In the genomic region with DNA sequence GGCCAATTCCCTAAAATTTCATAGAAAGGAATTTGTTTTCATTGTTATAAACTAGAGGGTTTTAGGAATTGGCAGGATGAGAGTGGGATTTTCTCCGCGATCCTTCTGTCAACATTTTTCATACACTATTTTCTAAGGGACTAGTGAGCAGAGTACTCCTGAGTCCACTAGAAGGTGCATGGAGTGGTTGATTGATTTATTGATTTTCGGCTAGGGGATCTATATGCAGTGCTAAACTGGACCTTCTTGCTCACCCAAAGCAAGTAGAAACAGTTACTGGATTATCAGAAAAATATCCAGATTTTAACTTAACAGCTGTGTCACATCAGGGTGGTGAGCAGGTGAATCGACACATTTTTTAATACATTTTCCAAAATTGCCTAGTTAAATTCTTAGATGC, we compare ENCODE assay signal across 18 cellular contexts.
A peak's percentile ranks its signal among the peaks of the same experiment; 100 is the strongest.
DNase-seq lines count a peak whose midpoint lies in the region; ATAC-seq and TF ChIP-seq lines count a peak whose summit lies in the region.
"Had no signal": no experiment of that assay in that cellular context is flagged by ENCODE, and none has a peak within 500 bp of the region (broad histone marks: within the 10 kb centered on the region; RNA-seq: fewer than 3 reads in every experiment).

No MANE protein-coding gene starts in this region.

- no peaks in the 10 kb centered on the region for H3F3A ChIP-seq in GM23338 (replicated peaks; ENCODE audit: low read depth)

- H3K27me3 ChIP-seq in GM23338 (ENCODE audit: insufficient read depth) (no peaks in the 10 kb centered on the region), HUES6 (ENCODE audit: control insufficient read depth, insufficient read depth, low read length) (no peaks in the 10 kb centered on the region), iPS-18a (ENCODE audit: control insufficient read depth, insufficient read depth, low read length) (no peaks in the 10 kb centered on the region), suprapubic skin (no peaks in the 10 kb centered on the region), mesendoderm (ENCODE audit: insufficient read depth, low read length, poor library complexity) (no peaks in the 10 kb centered on the region)
- H3K27me3 ChIP-seq: BLaER1 had no signal

- peak overlapping the region; percentile 13; the same call in 1 of the 3 replicates for H3K4me3 Mint-ChIP-seq in GM23338
- H3K4me3 Mint-ChIP-seq in progenitor cell of endocrine pancreas (ENCODE audit: low read depth): no peak overlapping the region
- H3K4me3 Mint-ChIP-seq: CD14-positive monocyte; CD8-positive, alpha-beta T cell had no signal

- WGBS in suprapubic skin: 93% methylated on average over 4 of the region's 4 CpGs
- WGBS in mesendoderm (ENCODE audit: extremely low coverage, insufficient coverage, low lambda C conversion rate): no CpG with 5 or more reads among the region's 4 CpGs

- no peak overlapping the region for H3K23ac ChIP-seq in mesendoderm (ENCODE audit: low read length)

- H3K9ac ChIP-seq in HUES6 (ENCODE audit: low read length) (no peak overlapping the region), iPS-18a (ENCODE audit: low read length) (no peak overlapping the region), mesendoderm (ENCODE audit: low read length) (no peak overlapping the region)
- H3K9ac ChIP-seq: BLaER1 had no signal

- no peak overlapping the region for H3K56ac ChIP-seq in mesendoderm (ENCODE audit: low read length)

- no peak for TF ChIP-seq EP300 in suprapubic skin (IDR thresholded peaks at IDR 0.05)

- TF ChIP-seq CTCF in GM23338 (conservative IDR thresholded peaks at IDR 0.05; ENCODE audit: low read depth in 2 of 2): no peak
- TF ChIP-seq CTCF in progenitor cell of endocrine pancreas (IDR thresholded peaks at IDR 0.05; ENCODE audit: unreplicated experiment): no peak
- no peak for TF ChIP-seq CTCF in suprapubic skin (IDR thresholded peaks at IDR 0.05)

- H3K36me3 ChIP-seq in GM23338 (ENCODE audit: insufficient read depth) (no peaks in the 10 kb centered on the region), HUES6 (ENCODE audit: control insufficient read depth, insufficient read depth, low read length) (no peaks in the 10 kb centered on the region), iPS-18a (ENCODE audit: control insufficient read depth, low read depth, low read length) (no peaks in the 10 kb centered on the region), suprapubic skin (no peaks in the 10 kb centered on the region), mesendoderm (ENCODE audit: control insufficient read depth, insufficient read depth, low read length) (no peaks in the 10 kb centered on the region)
- H3K36me3 ChIP-seq: BLaER1, HAP-1 had no signal

- H3K4me1 Mint-ChIP-seq in GM23338 (peaks cover 59% of the 10 kb centered on the region), progenitor cell of endocrine pancreas (ENCODE audit: low read depth) (peaks cover 28% of the 10 kb centered on the region)
- H3K4me1 Mint-ChIP-seq: CD14-positive monocyte had no signal

- no peak overlapping the region for H2AK5ac ChIP-seq in mesendoderm (ENCODE audit: low read length)

- H3K9me3 ChIP-seq in HUES6 (ENCODE audit: control insufficient read depth, insufficient read depth, low read depth, low read length): no peaks in the 10 kb centered on the region
- no peaks in the 10 kb centered on the region for H3K9me3 ChIP-seq in iPS-18a (ENCODE audit: control insufficient read depth, low read depth, low read length)
- no peaks in the 10 kb centered on the region for H3K9me3 ChIP-seq in suprapubic skin
- H3K9me3 ChIP-seq: BLaER1, HAP-1 had no signal

- H3K9me2 ChIP-seq in GM23338 (ENCODE audit: insufficient read depth): no peaks in the 10 kb centered on the region

- H3K79me2 ChIP-seq in GM23338 (replicated peaks; ENCODE audit: insufficient read depth) (peaks cover 12% of the 10 kb centered on the region), mesendoderm (ENCODE audit: control insufficient read depth, insufficient read depth, low read length) (peaks cover 5% of the 10 kb centered on the region)

- no peak for ATAC-seq in GM23338
- ATAC-seq in HG02973 (IDR thresholded peaks at IDR 0.05; ENCODE audit: unreplicated experiment): no peak
- ATAC-seq: CD8-positive, alpha-beta T cell; K562 had no signal

- H3K27ac ChIP-seq in GM23338 (ENCODE audit: low read depth): peak overlapping the region; percentile 91
- H3K27ac ChIP-seq in HUES6 (ENCODE audit: low read depth, low read length): peak overlapping the region; percentile 72
- H3K27ac ChIP-seq in iPS-18a (ENCODE audit: low read length): peak overlapping the region; percentile 43
- H3K27ac ChIP-seq in suprapubic skin: no peak overlapping the region
- H3K27ac ChIP-seq in mesendoderm (ENCODE audit: low read depth, low read length): no peak overlapping the region
- H3K27ac ChIP-seq: BLaER1 had no signal

- no peak overlapping the region for H2BK15ac ChIP-seq in mesendoderm (replicated peaks; ENCODE audit: low read depth)

- no peak overlapping the region for H2AFZ ChIP-seq in GM23338

- peak overlapping the region; percentile 48 for H3K4me2 ChIP-seq in GM23338
- no peak overlapping the region for H3K4me2 ChIP-seq in mesendoderm (ENCODE audit: low read length)
- H3K4me2 ChIP-seq: BLaER1 had no signal

- no peak for DNase-seq in GM23338 (ENCODE audit: low spot score)
- DNase-seq in progenitor cell of endocrine pancreas (ENCODE audit: low spot score, unreplicated experiment): no peak
- no peak for DNase-seq in suprapubic skin (ENCODE audit: low spot score in 2 of 2)
- no peak for DNase-seq in mesendoderm
- DNase-seq: 8988T; Calu3; CD8-positive, alpha-beta T cell; DMS79 treated with DMSO at 0.1 percent for 48 hours; GF-D8; GOT3; IMR-90 had no signal

- H3K27ac Mint-ChIP-seq in GM23338: peak overlapping the region; percentile 83
- peak overlapping the region; percentile 80 for H3K27ac Mint-ChIP-seq in progenitor cell of endocrine pancreas
- H3K27ac Mint-ChIP-seq: CD14-positive monocyte; CD8-positive, alpha-beta T cell had no signal

- no peak overlapping the region for H2BK5ac ChIP-seq in mesendoderm (ENCODE audit: low read length)

- H3K4ac ChIP-seq in mesendoderm (ENCODE audit: low read depth, low read length): no peak overlapping the region

- peaks cover 4% of the 10 kb centered on the region for H3K79me1 ChIP-seq in mesendoderm (ENCODE audit: low read length)

- H4K20me1 ChIP-seq in GM23338 (replicated peaks; ENCODE audit: insufficient read depth): no peaks in the 10 kb centered on the region
- H4K20me1 ChIP-seq: BLaER1 had no signal

- no peaks in the 10 kb centered on the region; the same call in 2 of the 3 replicates for H3K9me3 Mint-ChIP-seq in GM23338
- H3K9me3 Mint-ChIP-seq in progenitor cell of endocrine pancreas (ENCODE audit: low read depth): no peaks in the 10 kb centered on the region
- H3K9me3 Mint-ChIP-seq: CD8-positive, alpha-beta T cell had no signal

- H3K4me3 ChIP-seq in GM23338: no peak overlapping the region
- no peak overlapping the region for H3K4me3 ChIP-seq in HUES6 (ENCODE audit: low read depth, low read length)
- H3K4me3 ChIP-seq in iPS-18a (ENCODE audit: low read length): no peak overlapping the region
- no peak overlapping the region for H3K4me3 ChIP-seq in suprapubic skin
- H3K4me3 ChIP-seq in mesendoderm (ENCODE audit: low read length): no peak overlapping the region
- H3K4me3 ChIP-seq: BLaER1, HAP-1, K562 had no signal

- no peak for TF ChIP-seq POLR2A in suprapubic skin (IDR thresholded peaks at IDR 0.05)

- H3K36me3 Mint-ChIP-seq in GM23338 (ENCODE audit: low read depth) (peaks cover 3% of the 10 kb centered on the region; the same call in 2 of the 3 replicates), progenitor cell of endocrine pancreas (ENCODE audit: insufficient read depth) (no peaks in the 10 kb centered on the region)
- H3K36me3 Mint-ChIP-seq: CD14-positive monocyte; CD8-positive, alpha-beta T cell had no signal

- H2BK120ac ChIP-seq in mesendoderm (ENCODE audit: low read depth, low read length): no peak overlapping the region

- H3K4me1 ChIP-seq in GM23338 (ENCODE audit: insufficient read depth) (peaks cover 51% of the 10 kb centered on the region), HUES6 (ENCODE audit: control insufficient read depth, insufficient read depth, low read length) (peaks cover 47% of the 10 kb centered on the region), iPS-18a (ENCODE audit: control insufficient read depth, low read depth, low read length) (peaks cover 47% of the 10 kb centered on the region), suprapubic skin (no peaks in the 10 kb centered on the region), mesendoderm (ENCODE audit: control insufficient read depth, low read depth, low read length) (peaks cover 5% of the 10 kb centered on the region)
- H3K4me1 ChIP-seq: BLaER1 had no signal

- H3K18ac ChIP-seq in mesendoderm (ENCODE audit: low read length): no peak overlapping the region

- H3K27me3 Mint-ChIP-seq in GM23338 (ENCODE audit: insufficient read depth, low read depth, poor library complexity): peaks cover 5% of the 10 kb centered on the region
- H3K27me3 Mint-ChIP-seq in progenitor cell of endocrine pancreas: no peaks in the 10 kb centered on the region

- no peak overlapping the region for H4K8ac ChIP-seq in mesendoderm (ENCODE audit: low read depth, low read length)

- H4K5ac ChIP-seq in mesendoderm (ENCODE audit: low read length): no peak overlapping the region

TF ChIP-seq in GM23338, 12 proteins besides CTCF, POLR2A, EP300 and RAD21 (continues in another document):
- TF ChIP-seq POLR2AphosphoS5 (IDR thresholded peaks at IDR 0.05; ENCODE audit: low read depth) (no peak), EZH2 (IDR thresholded peaks at IDR 0.05; ENCODE audit: low read depth, unreplicated experiment) (no peak), CREB1 (CRISPR knock-in tag; IDR thresholded peaks at IDR 0.05; ENCODE audit: low read depth) (no peak), ZNF331 (CRISPR knock-in tag; IDR thresholded peaks at IDR 0.05; ENCODE audit: low read depth) (no peak), STAT1 (IDR thresholded peaks at IDR 0.05; ENCODE audit: unreplicated experiment) (no peak), JUNB (IDR thresholded peaks at IDR 0.05; ENCODE audit: unreplicated experiment) (no peak), NANOG (IDR thresholded peaks at IDR 0.05; ENCODE audit: borderline replicate concordance) (no peak), ZNF114 (CRISPR knock-in tag; IDR thresholded peaks at IDR 0.05) (no peak), EZH2phosphoT487 (IDR thresholded peaks at IDR 0.05; ENCODE audit: unreplicated experiment) (no peak)

Comparison
In these comparisons a context has a peak if more than half of its experiments do, and no peak if none do; other contexts are left out.
1. H3K27ac ChIP-seq: peak in GM23338 (single experiment), HUES6 (single experiment) and iPS-18a (single experiment); none in suprapubic skin (single experiment) and mesendoderm (single experiment).